In the genomic region with DNA sequence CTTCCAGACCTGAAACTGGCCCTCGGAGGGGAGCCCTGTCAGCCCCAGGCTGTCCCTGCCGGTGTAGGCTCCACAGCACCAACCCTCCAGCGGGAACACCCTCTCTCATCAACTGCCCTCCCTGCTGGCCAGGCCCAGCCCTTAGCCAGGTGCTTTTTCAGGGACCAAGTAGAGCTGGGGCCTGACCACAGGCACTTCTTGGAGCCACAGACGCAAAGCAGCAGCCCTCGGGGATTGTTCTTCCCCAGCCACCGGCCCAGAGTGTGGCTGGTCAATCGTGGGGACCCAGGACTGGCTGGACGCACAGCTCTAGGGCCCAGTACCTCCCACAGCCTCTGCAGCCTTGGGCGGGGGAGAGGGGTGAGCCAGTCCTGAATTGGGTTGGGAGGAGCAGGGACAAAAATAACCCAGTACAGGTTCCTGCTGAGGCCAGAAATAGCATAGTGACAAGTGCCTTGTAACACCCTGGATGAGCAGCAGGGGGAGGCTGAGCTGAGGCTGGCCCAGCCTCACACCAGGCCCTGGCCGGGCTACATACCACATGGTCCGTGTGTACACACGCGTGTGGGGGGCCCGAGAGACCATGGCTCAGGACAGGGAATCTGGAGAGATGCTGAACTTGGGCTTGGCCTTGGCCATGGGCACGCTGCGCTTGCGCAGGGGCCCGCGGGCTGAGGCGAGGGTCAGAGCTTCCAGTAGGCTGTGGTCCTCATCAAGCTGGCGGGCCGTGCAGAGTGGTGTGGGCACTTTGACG, we compare ENCODE assay signal across 8 cellular contexts. TPM values are rescaled to one million over a fixed set of nuclear protein-coding genes. Genes with fewer than 3 reads are reported as not detected.
A peak's percentile ranks its signal among the peaks of the same experiment; 100 is the strongest.
DNase-seq lines count a peak whose midpoint lies in the region; ATAC-seq and TF ChIP-seq lines count a peak whose summit lies in the region.

No MANE protein-coding gene starts in this region.

- no peaks in the 10 kb centered on the region for H3K36me3 ChIP-seq in BLaER1
- peaks cover 21% of the 10 kb centered on the region; the same call in 1 of the 2 replicates for H3K36me3 ChIP-seq in OCI-LY1 (ENCODE audit: insufficient read depth, low read length)
- H3K36me3 ChIP-seq in heart right ventricle = no peaks in the 10 kb centered on the region
- peaks cover 0 to 8% of the 10 kb centered on the region in 2 donors for H3K36me3 ChIP-seq in gastrocnemius medialis

- in situ Hi-C loops in gastrocnemius medialis (cut with MboI; ENCODE audit: low sequenced_read_pairs in 4 of 4) = loop anchor here in 2 of 4 donors (10.0 to 25.0 kb wide), 3 partner anchors 88 to 326 kb away; partner anchors contain the start of genes ABCC8 (in 1 of the 2) and MYOD1 (in 1 of the 2)

- H3K9me3 ChIP-seq in BLaER1 (no peaks in the 10 kb centered on the region), OCI-LY1 (ENCODE audit: low read length) (no peaks in the 10 kb centered on the region), heart right ventricle (no peaks in the 10 kb centered on the region), gastrocnemius medialis (no peaks in the 10 kb centered on the region)

- no peaks in the 10 kb centered on the region for H3K9me3 Mint-ChIP-seq in activated naive CD8-positive, alpha-beta T cell treated with anti-CD3 and anti-CD28 coated beads, Interleukin-2, amount 10 ng/mL, durations not matched to agents 7 days and 5 days

- H3K9ac ChIP-seq in BLaER1 = peak overlapping the region; percentile 68
- H3K9ac ChIP-seq in OCI-LY1 (ENCODE audit: low read length) = peak overlapping the region; percentile 38; the same call in 1 of the 2 replicates

- H3K4me3 Mint-ChIP-seq in activated naive CD8-positive, alpha-beta T cell treated with anti-CD3 and anti-CD28 coated beads, Interleukin-2, amount 10 ng/mL, durations not matched to agents 7 days and 5 days = peak overlapping the region; percentile 13

- no peaks in the 10 kb centered on the region for H3F3A ChIP-seq in OCI-LY1 (ENCODE audit: insufficient read depth, low read length)

- peaks cover 10% of the 10 kb centered on the region for H3K27me3 Mint-ChIP-seq in activated naive CD8-positive, alpha-beta T cell treated with anti-CD3 and anti-CD28 coated beads, Interleukin-2, amount 10 ng/mL, durations not matched to agents 7 days and 5 days

- no peaks in the 10 kb centered on the region for H3K27me3 ChIP-seq in BLaER1
- no peaks in the 10 kb centered on the region for H3K27me3 ChIP-seq in OCI-LY1 (ENCODE audit: insufficient read depth, low read length)
- peaks cover 0 to 27% (median 13%) of the 10 kb centered on the region in 7 donors for H3K27me3 ChIP-seq in heart right ventricle
- H3K27me3 ChIP-seq in gastrocnemius medialis = no peaks in the 10 kb centered on the region

- H3K4me3 ChIP-seq in BLaER1 = peak overlapping the region; percentile 38
- peak overlapping the region; percentile 50 for H3K4me3 ChIP-seq in OCI-LY1 (ENCODE audit: low read depth, low read length, poor library complexity, severe bottlenecking)
- peak overlapping the region in 9 of 10 donors; percentile 12 to 40 (median 28) for H3K4me3 ChIP-seq in heart right ventricle
- peak overlapping the region; percentile 65 to 80 (median 70) for H3K4me3 ChIP-seq in gastrocnemius medialis

- H4K20me1 ChIP-seq in BLaER1 = no peaks in the 10 kb centered on the region; the same call in 1 of the 2 replicates
- no peaks in the 10 kb centered on the region for H4K20me1 ChIP-seq in OCI-LY1 (ENCODE audit: insufficient read depth, low read length)

- WGBS in heart right ventricle, 2 donors = 51 to 60% methylated on average over 23 of the region's 23 CpGs

- POLR2A ChIA-PET in activated naive CD8-positive, alpha-beta T cell treated with anti-CD3 and anti-CD28 coated beads, Interleukin-2, amount 10 ng/mL, durations not matched to agents 7 days and 5 days (lab: Charles Lee) = no interaction called here

- ATAC-seq in GM18867 (IDR thresholded peaks at IDR 0.05; ENCODE audit: unreplicated experiment) (peak; percentile 69), HG03280 (IDR thresholded peaks at IDR 0.05; ENCODE audit: unreplicated experiment) (peak; percentile 60), heart right ventricle (peak; percentile 72 to 94 (median 89)), gastrocnemius medialis (peak; percentile 66 to 72)
- peak; percentile 44 for ATAC-seq in activated naive CD8-positive, alpha-beta T cell treated with anti-CD3 and anti-CD28 coated beads, Interleukin-2, amount 10 ng/mL, durations not matched to agents 7 days and 5 days (ENCODE audit: low read depth)

- H3K4me1 ChIP-seq in BLaER1 (peaks cover 61% of the 10 kb centered on the region), OCI-LY1 (ENCODE audit: insufficient read depth, low read length, severe bottlenecking) (peaks cover 43% of the 10 kb centered on the region), heart right ventricle (peaks cover 0 to 37% (median 12%) of the 10 kb centered on the region in 9 donors), gastrocnemius medialis (peaks cover 37 to 38% of the 10 kb centered on the region in 2 donors)

- peaks cover 14% of the 10 kb centered on the region for H3K4me1 Mint-ChIP-seq in activated naive CD8-positive, alpha-beta T cell treated with anti-CD3 and anti-CD28 coated beads, Interleukin-2, amount 10 ng/mL, durations not matched to agents 7 days and 5 days

- no peaks in the 10 kb centered on the region for H3K79me2 ChIP-seq in OCI-LY1 (ENCODE audit: insufficient read depth, low read length)

- no peak overlapping the region for H3K27ac Mint-ChIP-seq in activated naive CD8-positive, alpha-beta T cell treated with anti-CD3 and anti-CD28 coated beads, Interleukin-2, amount 10 ng/mL, durations not matched to agents 7 days and 5 days

- TF ChIP-seq POLR2A in gastrocnemius medialis (IDR thresholded peaks at IDR 0.05) = peak; percentile 98

- intact Hi-C loops in heart right ventricle (cut with DNase I) (no loop called here), gastrocnemius medialis (cut with DNase I; ENCODE audit: low total_unique reads) (loop anchor here (2.0 to 10.0 kb wide), 4 partner anchors 36 to 411 kb away; partner anchors contain the start of gene MYOD1)

- peak overlapping the region; percentile 73 for H3K27ac ChIP-seq in BLaER1
- H3K27ac ChIP-seq in OCI-LY1 (ENCODE audit: low read depth, low read length, poor library complexity, severe bottlenecking) = peak overlapping the region; percentile 40
- peak overlapping the region; percentile 26 to 87 (median 78) for H3K27ac ChIP-seq in heart right ventricle
- H3K27ac ChIP-seq in gastrocnemius medialis = peak overlapping the region; percentile 90 to 98 (median 97)

- no peaks in the 10 kb centered on the region for H3K36me3 Mint-ChIP-seq in activated naive CD8-positive, alpha-beta T cell treated with anti-CD3 and anti-CD28 coated beads, Interleukin-2, amount 10 ng/mL, durations not matched to agents 7 days and 5 days

- H3K9me2 ChIP-seq in OCI-LY1 (ENCODE audit: low read depth, low read length) = no peaks in the 10 kb centered on the region

- peak; percentile 62 for DNase-seq in activated naive CD8-positive, alpha-beta T cell treated with anti-CD3 and anti-CD28 coated beads, Interleukin-2, amount 10 ng/mL, durations not matched to agents 7 days and 5 days
- peak; percentile 60 to 76 for DNase-seq in heart right ventricle
- DNase-seq in gastrocnemius medialis = peak; percentile 85 to 94
- no peak for DNase-seq in cortex of kidney (lab: John Stamatoyannopoulos, UW)

- H3K4me2 ChIP-seq in BLaER1 (peak overlapping the region; percentile 88), OCI-LY1 (ENCODE audit: low read length) (peak overlapping the region; percentile 62)

- TF ChIP-seq CTCF in OCI-LY1 (IDR thresholded peaks at IDR 0.05; ENCODE audit: low read length) (peak; percentile 74), heart right ventricle (IDR thresholded peaks at IDR 0.05) (peak; percentile 31 to 73 (median 65)), gastrocnemius medialis (IDR thresholded peaks at IDR 0.05 in 4 of 5, conservative IDR thresholded peaks at IDR 0.05 in 1 of 5) (peak; percentile 72 to 94 (median 87))

- no peak overlapping the region for H2AFZ ChIP-seq in OCI-LY1 (ENCODE audit: low read length)

RNA-seq across cellular contexts. Expression of gene KCNJ11, which starts 2.0 kb away (rescaled TPM):
- total RNA-seq in activated naive CD8-positive, alpha-beta T cell treated with anti-CD3 and anti-CD28 coated beads, Interleukin-2, amount 10 ng/mL, durations not matched to agents 7 days and 5 days = 1 to 10 TPM; 1.8 to 2.7 TPM
- total RNA-seq in heart right ventricle (10 to 100 TPM in 8 of 10 donors, 1 to 10 TPM in 2; 8.9 to 27.0 (median 14.4) TPM), gastrocnemius medialis (100 to 1,000 TPM; 103 to 182 (median 147) TPM)
- 10 to 100 TPM; 11.1 to 15.0 TPM for polyA plus RNA-seq in heart right ventricle

RNA-seq across cellular contexts. Expression of gene NCR3LG1, which starts 34.9 kb away (rescaled TPM):
- 1 to 10 TPM; 2.7 to 2.9 TPM for total RNA-seq in activated naive CD8-positive, alpha-beta T cell treated with anti-CD3 and anti-CD28 coated beads, Interleukin-2, amount 10 ng/mL, durations not matched to agents 7 days and 5 days
- total RNA-seq in heart right ventricle (1 to 10 TPM in 7 of 10 donors, under 1 TPM in 3; 0.64 to 2.1 (median 1.3) TPM), gastrocnemius medialis (under 1 TPM; 0.07 to 0.95 (median 0.38) TPM)
- under 1 TPM; 0.07 to 0.29 TPM for polyA plus RNA-seq in heart right ventricle

Comparison
In these comparisons a context has a peak if more than half of its experiments do, and no peak if none do; other contexts are left out.
1. H3K27ac ChIP-seq: peak in every context shown above with its lines; median percentile 97 in gastrocnemius medialis; 78 in heart right ventricle; 73 in BLaER1; 40 in OCI-LY1.